In the genomic region with DNA sequence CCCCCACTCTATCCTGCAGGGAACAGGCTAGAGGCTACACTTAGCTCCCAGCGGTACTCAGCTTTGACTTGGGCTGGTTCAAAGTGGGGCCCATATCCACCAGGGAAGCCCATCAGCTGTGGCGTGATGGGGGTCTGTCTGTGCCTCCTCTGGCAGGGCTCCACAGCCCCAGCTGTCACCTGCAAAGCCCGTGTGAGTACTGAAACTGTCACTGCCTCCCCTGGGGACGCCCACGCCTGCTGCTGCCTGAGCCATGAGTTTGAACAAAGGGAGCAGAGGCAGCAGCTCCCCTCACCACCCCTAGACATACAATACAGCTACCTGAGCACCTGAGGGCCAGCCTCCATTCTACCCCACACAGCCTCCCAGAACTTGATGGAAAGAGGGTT, we compare ENCODE assay signal across 8 cellular contexts. TPM values are rescaled to one million over a fixed set of nuclear protein-coding genes. Genes with fewer than 3 reads are reported as not detected.
DNase-seq lines count a peak whose midpoint lies in the region; ATAC-seq, FAIRE-seq and TF ChIP-seq lines count a peak whose summit lies in the region.

No MANE protein-coding gene starts in this region.

- H3K4me3 ChIP-seq in Peyer's patch = peak overlapping the region; percentile 55 to 63 (median 59)
- H3K4me3 ChIP-seq in coronary artery = peak overlapping the region; percentile 75
- peak overlapping the region; percentile 61 for H3K4me3 ChIP-seq in skeletal muscle cell (ENCODE audit: low read depth, low read length)
- H3K4me3 ChIP-seq in WERI-Rb-1 (ENCODE audit: low read depth, low read length) = no peak overlapping the region

- no peak for TF ChIP-seq POLR2A in Peyer's patch (IDR thresholded peaks at IDR 0.05)

- DNase-seq in GM18507 (ENCODE audit: extremely low spot score, insufficient read length, low read depth) = peak; percentile 42
- DNase-seq in Peyer's patch = peak in 2 of 3 donors; percentile 83 to 84
- no peak for DNase-seq in coronary artery (ENCODE audit: low spot score)
- no peak for DNase-seq in skeletal muscle cell (ENCODE audit: low read depth)
- DNase-seq in H4 (ENCODE audit: low spot score) = no peak
- no peak for DNase-seq in CD1c-positive myeloid dendritic cell (ENCODE audit: extremely low spot score)
- no peak for DNase-seq in WERI-Rb-1

- no peaks in the 10 kb centered on the region for H3K36me3 ChIP-seq in Peyer's patch
- no peaks in the 10 kb centered on the region for H3K36me3 ChIP-seq in WERI-Rb-1

- TF ChIP-seq CTCF in Peyer's patch (IDR thresholded peaks at IDR 0.05) (no peak), coronary artery (IDR thresholded peaks at IDR 0.05) (no peak), WERI-Rb-1 (IDR thresholded peaks at IDR 0.05; ENCODE audit: low read depth, low read length) (no peak)

- FAIRE-seq in GM18507 (lab: Jason Lieb, UNC) = peak; percentile 93

- peak overlapping the region; percentile 69 to 86 (median 74) for H3K27ac ChIP-seq in Peyer's patch
- no peak overlapping the region for H3K27ac ChIP-seq in coronary artery
- H3K27ac ChIP-seq in WERI-Rb-1 = no peak overlapping the region

- H3K27me3 ChIP-seq in Peyer's patch = no peaks in the 10 kb centered on the region
- no peaks in the 10 kb centered on the region for H3K27me3 ChIP-seq in WERI-Rb-1 (ENCODE audit: insufficient read depth, low read depth, severe bottlenecking)

- H3K4me1 ChIP-seq in Peyer's patch = peaks cover 0 to 40% (median 4%) of the 10 kb centered on the region in 4 donors

- peak; percentile 40 for ATAC-seq in HG02588 (IDR thresholded peaks at IDR 0.05; ENCODE audit: unreplicated experiment)

- H3K9me3 ChIP-seq in Peyer's patch = no peaks in the 10 kb centered on the region
- no peaks in the 10 kb centered on the region for H3K9me3 ChIP-seq in WERI-Rb-1 (ENCODE audit: severe bottlenecking)

RNA-seq across cellular contexts. Expression of gene REM2, which starts 5.0 kb away (rescaled TPM):
- 1 to 10 TPM in 3 of 4 donors, under 1 TPM in 1; 0.57 to 2.1 (median 1.4) TPM for total RNA-seq in Peyer's patch
- total RNA-seq in H4 (2014; rRNA removed; shearing (Covaris generic)) = 0.27 TPM in 1 of 2 replicates, not detected in the other

RNA-seq across cellular contexts. Expression of gene LRP10, which starts 16.4 kb away (rescaled TPM):
- 100 to 1,000 TPM in 3 of 4 donors, 10 to 100 TPM in 1; 69.3 to 250 (median 221) TPM for total RNA-seq in Peyer's patch
- total RNA-seq in H4 (2014; rRNA removed; shearing (Covaris generic)) = 35.8 and 48.4 TPM in 2 replicates

RNA-seq across cellular contexts. Expression of gene RBM23, which starts 31.0 kb away (rescaled TPM):
- 100 to 1,000 TPM in 2 of 4 donors, 10 to 100 TPM in 2; 84.4 to 155 (median 116) TPM for total RNA-seq in Peyer's patch
- 98.4 and 119 TPM in 2 replicates for total RNA-seq in H4 (2014; rRNA removed; shearing (Covaris generic))

RNA-seq across cellular contexts. Expression of gene PRMT5, which starts 41.2 kb away (rescaled TPM):
- total RNA-seq in Peyer's patch = 10 to 100 TPM; 20.5 to 41.3 (median 26.6) TPM
- 60.1 and 76.9 TPM in 2 replicates for total RNA-seq in H4 (2014; rRNA removed; shearing (Covaris generic))

RNA-seq across cellular contexts. Expression of gene MMP14, which starts 51.6 kb away (rescaled TPM):
- total RNA-seq in Peyer's patch = 100 to 1,000 TPM in 1 of 4 donors, 10 to 100 TPM in 3; 63.0 to 116 (median 82.9) TPM
- total RNA-seq in H4 (2014; rRNA removed; shearing (Covaris generic)) = 268 and 298 TPM in 2 replicates

Comparison
In these comparisons a context has a peak if more than half of its experiments do, and no peak if none do; other contexts are left out.
1. DNase-seq: peak in GM18507 (single experiment) and Peyer's patch (2 of 3); none in coronary artery (single experiment), skeletal muscle cell (single experiment), H4 (single experiment), CD1c-positive myeloid dendritic cell (single experiment) and WERI-Rb-1 (single experiment).
2. H3K27ac ChIP-seq: peak in Peyer's patch (4 of 4); none in coronary artery (0 of 2) and WERI-Rb-1 (single experiment).